Comparison of ENCODE assay signal across 13 cellular contexts in the genomic region with DNA sequence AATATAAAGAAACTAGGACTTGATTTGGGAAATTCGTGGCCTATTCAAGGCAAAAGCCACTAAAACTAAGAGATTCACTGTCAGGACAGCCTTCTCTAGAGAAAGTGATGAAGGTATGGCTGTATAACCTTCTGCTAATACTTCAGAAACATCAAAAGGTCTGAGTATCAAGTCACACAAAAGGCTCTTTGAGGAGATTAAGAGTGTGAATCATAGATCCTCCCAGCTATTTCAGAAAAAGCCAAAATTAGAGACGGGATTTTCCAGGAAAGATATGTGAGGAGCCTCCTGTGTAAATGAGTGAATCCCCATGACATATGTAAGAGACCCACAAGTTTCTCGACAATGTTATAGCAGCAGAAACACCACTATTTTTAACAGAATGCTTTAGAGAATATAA.
"Had no signal": no experiment of that assay in that cellular context is flagged by ENCODE, and none has a peak within 500 bp of the region (broad histone marks: within the 10 kb centered on the region; RNA-seq: fewer than 3 reads in every experiment).

No MANE protein-coding gene starts in this region.

- H3K27ac Mint-ChIP-seq: activated T-helper 1 cell treated with anti-CD3 and anti-CD28 coated beads, Interleukin-12 subunit alpha, Interleukin-12 subunit beta, Interleukin-2, Interleukin-4 antibody, amounts not matched to agents 30 ng/mL and 10 ng/mL and 1 ng/mL, durations not matched to agents 14 hours and 24 hours and 36 hours had no signal

- H3K4me3 Mint-ChIP-seq: activated T-helper 1 cell treated with anti-CD3 and anti-CD28 coated beads, Interleukin-12 subunit alpha, Interleukin-12 subunit beta, Interleukin-2, Interleukin-4 antibody, amounts not matched to agents 30 ng/mL and 10 ng/mL and 1 ng/mL, durations not matched to agents 14 hours and 24 hours and 36 hours; immature natural killer cell; naive thymus-derived CD4-positive, alpha-beta T cell had no signal

- DNase-seq: activated CD8-positive, alpha-beta memory T cell treated with anti-CD3 and anti-CD28 coated beads for 24 hours; activated naive CD4-positive, alpha-beta T cell; adrenal gland; effector CD8-positive, alpha-beta T cell; immature natural killer cell; mesendoderm; naive thymus-derived CD4-positive, alpha-beta T cell; psoas muscle; right cardiac atrium; T-helper 1 cell; T1000; upper lobe of left lung had no signal

- H3K27me3 Mint-ChIP-seq: naive thymus-derived CD4-positive, alpha-beta T cell had no signal

- H3K9me3 Mint-ChIP-seq: activated T-helper 1 cell treated with anti-CD3 and anti-CD28 coated beads, Interleukin-12 subunit alpha, Interleukin-12 subunit beta, Interleukin-2, Interleukin-4 antibody, amounts not matched to agents 30 ng/mL and 10 ng/mL and 1 ng/mL, durations not matched to agents 14 hours and 24 hours and 36 hours; immature natural killer cell; naive thymus-derived CD4-positive, alpha-beta T cell had no signal
